8 cellular contexts compared by ENCODE assay signal in the genomic region with DNA sequence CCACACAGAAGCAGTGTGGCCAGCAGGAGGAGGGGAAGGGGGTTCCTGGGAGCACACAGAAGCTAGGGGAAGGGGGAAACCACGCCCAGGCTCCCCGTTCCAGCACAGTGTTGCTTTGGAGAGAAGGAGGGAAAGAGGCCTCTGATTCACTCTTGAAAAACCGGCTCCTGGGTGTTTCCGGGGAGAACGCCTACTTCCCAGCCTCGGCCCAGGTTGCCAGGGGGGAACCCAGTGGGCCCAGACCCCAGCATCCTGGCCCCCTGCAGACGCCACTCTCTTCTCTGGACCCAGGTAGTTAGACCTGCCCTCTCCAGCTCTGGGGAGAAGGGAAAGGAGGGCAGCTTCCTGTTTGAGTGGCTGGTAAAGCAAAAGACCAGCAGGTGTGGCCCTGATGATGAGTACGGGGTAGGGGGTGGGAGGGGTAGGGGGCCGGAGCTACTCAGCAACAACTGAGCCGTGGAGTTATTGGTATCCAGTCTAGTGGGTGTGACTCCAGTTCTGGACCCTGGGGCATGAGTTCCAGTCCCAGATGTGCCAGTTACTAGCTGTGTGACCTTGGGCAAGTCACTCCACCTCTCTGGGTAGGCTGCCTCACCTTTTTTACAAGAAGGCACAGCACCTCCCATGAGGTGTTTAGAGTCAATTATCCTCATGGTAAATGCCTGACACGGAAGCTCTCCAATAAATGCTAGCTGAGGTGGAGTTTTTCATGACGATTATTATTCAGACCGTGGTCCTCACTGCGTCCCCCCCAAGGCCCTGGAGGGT. TPM values are rescaled to one million over a fixed set of nuclear protein-coding genes. Genes with fewer than 3 reads are reported as not detected.
DNase-seq lines count a peak whose midpoint lies in the region; ATAC-seq, FAIRE-seq and TF ChIP-seq lines count a peak whose summit lies in the region.

No MANE protein-coding gene starts in this region.

- WGBS in testis, 2 donors: 17 to 24% methylated on average over 14 of the region's 14 CpGs

- H3K27me3 ChIP-seq in testis: no peaks in the 10 kb centered on the region

- peak overlapping the region in 1 of 2 donors; percentile 43 for H3K27ac ChIP-seq in kidney (ENCODE audit: low read depth in 2 of 2, low read length in 2 of 2)
- H3K27ac ChIP-seq in testis: peak overlapping the region in 1 of 2 donors; percentile 64

- H3K4me3 Mint-ChIP-seq in T-helper 2 cell treated with Interferon-gamma antibody and Interleukin-4, amounts not matched to agents 5 μg/mL and 100 μg/mL, for 36 hours: peak overlapping the region; percentile 85
- peak overlapping the region; percentile 79 for H3K4me3 Mint-ChIP-seq in activated naive CD8-positive, alpha-beta T cell treated with anti-CD3 and anti-CD28 coated beads, Interleukin-2, amount 50 U/mL, for 24 hours

- DNase-seq in T-helper 2 cell treated with Interferon-gamma antibody and Interleukin-4, amounts not matched to agents 5 μg/mL and 100 μg/mL, for 36 hours (ENCODE audit: low spot score): no peak
- DNase-seq in T-helper 2 cell: no peak
- DNase-seq in activated naive CD8-positive, alpha-beta T cell treated with anti-CD3 and anti-CD28 coated beads, Interleukin-2, amount 50 U/mL, for 24 hours: no peak
- no peak for DNase-seq in kidney
- DNase-seq in testis: no peak
- DNase-seq in NCI-H1417 treated with DMSO at 0.1 percent for 48 hours (lab: John Stamatoyannopoulos, UW): no peak
- no peak for DNase-seq in amniotic stem cell (lab: John Stamatoyannopoulos, UW)
- no peak for DNase-seq in epidermal melanocyte (ENCODE audit: insufficient read length, low spot score)

- H3K36me3 ChIP-seq in kidney (ENCODE audit: control insufficient read depth in 1 of 2, insufficient read depth in 2 of 2, low read length in 2 of 2): no peaks in the 10 kb centered on the region
- H3K36me3 ChIP-seq in testis (ENCODE audit: low read depth, missing control alignments): no peaks in the 10 kb centered on the region

- H3K36me3 Mint-ChIP-seq in T-helper 2 cell treated with Interferon-gamma antibody and Interleukin-4, amounts not matched to agents 5 μg/mL and 100 μg/mL, for 36 hours (ENCODE audit: low read depth): peaks cover 3% of the 10 kb centered on the region
- no peaks in the 10 kb centered on the region for H3K36me3 Mint-ChIP-seq in activated naive CD8-positive, alpha-beta T cell treated with anti-CD3 and anti-CD28 coated beads, Interleukin-2, amount 50 U/mL, for 24 hours (ENCODE audit: low read depth)

- peak overlapping the region in 1 of 2 donors; percentile 85 for H3K9ac ChIP-seq in kidney (ENCODE audit: low read length in 2 of 2)

- H3K4me1 ChIP-seq in kidney (ENCODE audit: control insufficient read depth in 1 of 2, insufficient read depth in 1 of 2, low read depth in 1 of 2, low read length in 2 of 2) (peaks cover 15 to 17% of the 10 kb centered on the region in 2 donors), testis (peaks cover 22% of the 10 kb centered on the region)

- TF ChIP-seq CTCF in kidney (IDR thresholded peaks at IDR 0.05; ENCODE audit: borderline replicate concordance, extremely low read depth, insufficient read depth) (no peak), testis (IDR thresholded peaks at IDR 0.05) (no peak)

- H3K27me3 Mint-ChIP-seq in T-helper 2 cell treated with Interferon-gamma antibody and Interleukin-4, amounts not matched to agents 5 μg/mL and 100 μg/mL, for 36 hours (ENCODE audit: low read depth): no peaks in the 10 kb centered on the region
- H3K27me3 Mint-ChIP-seq in activated naive CD8-positive, alpha-beta T cell treated with anti-CD3 and anti-CD28 coated beads, Interleukin-2, amount 50 U/mL, for 24 hours: peaks cover 2% of the 10 kb centered on the region

- TF ChIP-seq POLR2A in testis (IDR thresholded peaks at IDR 0.05): no peak

- H3K9me3 ChIP-seq in kidney (ENCODE audit: control insufficient read depth in 1 of 2, low read length in 2 of 2): no peaks in the 10 kb centered on the region
- no peaks in the 10 kb centered on the region for H3K9me3 ChIP-seq in testis

- H3K4me1 Mint-ChIP-seq in T-helper 2 cell treated with Interferon-gamma antibody and Interleukin-4, amounts not matched to agents 5 μg/mL and 100 μg/mL, for 36 hours (ENCODE audit: low read depth): peaks cover 18% of the 10 kb centered on the region
- H3K4me1 Mint-ChIP-seq in activated naive CD8-positive, alpha-beta T cell treated with anti-CD3 and anti-CD28 coated beads, Interleukin-2, amount 50 U/mL, for 24 hours: peaks cover 18% of the 10 kb centered on the region

- intact Hi-C loops in kidney (cut with DNase I): no loop called here
- intact Hi-C loops in testis (cut with DNase I; ENCODE audit: low total_unique reads): no loop called here

- peak overlapping the region; percentile 69 to 85 for H3K4me3 ChIP-seq in kidney (ENCODE audit: low read length in 2 of 2)
- peak overlapping the region; percentile 79 to 93 for H3K4me3 ChIP-seq in testis

- H3K27ac Mint-ChIP-seq in T-helper 2 cell treated with Interferon-gamma antibody and Interleukin-4, amounts not matched to agents 5 μg/mL and 100 μg/mL, for 36 hours: peak overlapping the region; percentile 50
- H3K27ac Mint-ChIP-seq in activated naive CD8-positive, alpha-beta T cell treated with anti-CD3 and anti-CD28 coated beads, Interleukin-2, amount 50 U/mL, for 24 hours: peak overlapping the region; percentile 78

- no peak for FAIRE-seq in kidney (lab: Jason Lieb, UNC)

- no peak for ATAC-seq in activated naive CD8-positive, alpha-beta T cell treated with anti-CD3 and anti-CD28 coated beads, Interleukin-2, amount 50 U/mL, for 24 hours

- H3K9me3 Mint-ChIP-seq in T-helper 2 cell treated with Interferon-gamma antibody and Interleukin-4, amounts not matched to agents 5 μg/mL and 100 μg/mL, for 36 hours: no peaks in the 10 kb centered on the region
- H3K9me3 Mint-ChIP-seq in activated naive CD8-positive, alpha-beta T cell treated with anti-CD3 and anti-CD28 coated beads, Interleukin-2, amount 50 U/mL, for 24 hours: no peaks in the 10 kb centered on the region

RNA-seq across cellular contexts. Expression of gene GIPC1, which starts 0.8 kb away (rescaled TPM):
- total RNA-seq in kidney (94.6 TPM), testis (10 to 100 TPM; 55.0 to 57.5 TPM)
- polyA plus RNA-seq in kidney (ENCODE audit: insufficient read depth, low read depth, low replicate concordance) (137 TPM), testis (ENCODE audit: insufficient read depth, low read depth, low replicate concordance) (47.8 TPM)

RNA-seq across cellular contexts. Expression of gene PTGER1, which starts 19.9 kb away (rescaled TPM):
- total RNA-seq in kidney (19.0 TPM), testis (1 to 10 TPM; 1.4 to 1.5 TPM)
- polyA plus RNA-seq in kidney (ENCODE audit: insufficient read depth, low read depth, low replicate concordance) (14.3 TPM), testis (ENCODE audit: insufficient read depth, low read depth, low replicate concordance) (0.22 TPM)

RNA-seq across cellular contexts. Expression of gene DNAJB1, which starts 23.1 kb away (rescaled TPM):
- total RNA-seq in kidney (77.9 TPM), testis (100 to 1,000 TPM; 185 to 245 TPM)
- polyA plus RNA-seq in kidney (ENCODE audit: insufficient read depth, low read depth, low replicate concordance) (122 TPM), testis (ENCODE audit: insufficient read depth, low read depth, low replicate concordance) (386 TPM)

RNA-seq across cellular contexts. Expression of gene TECR, which starts 34.3 kb away (rescaled TPM):
- total RNA-seq in kidney (132 TPM), testis (100 to 1,000 TPM; 164 to 192 TPM)
- polyA plus RNA-seq in kidney (ENCODE audit: insufficient read depth, low read depth, low replicate concordance) (280 TPM), testis (ENCODE audit: insufficient read depth, low read depth, low replicate concordance) (418 TPM)
